16 cellular contexts compared by ENCODE assay signal in the genomic region with DNA sequence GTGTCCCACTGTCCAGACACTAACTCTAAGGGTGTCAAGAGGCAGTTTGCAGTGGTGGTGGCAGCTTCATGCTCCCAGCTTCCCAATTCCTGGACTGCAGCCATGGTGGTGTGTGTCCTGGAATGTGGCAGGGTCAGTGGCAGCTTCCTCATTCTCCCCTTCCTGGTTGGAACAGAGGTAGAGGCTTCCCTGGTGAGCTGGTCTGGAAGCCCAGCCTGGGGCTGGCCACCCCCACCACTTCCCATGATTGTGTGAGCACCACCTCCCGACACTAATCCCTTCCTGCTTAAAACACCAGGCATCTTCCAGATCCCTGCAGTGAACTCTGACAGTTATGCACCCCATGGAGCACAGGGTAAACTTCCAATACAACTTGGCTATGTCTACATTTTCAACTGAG.
DNase-seq lines count a peak whose midpoint lies in the region; ATAC-seq and TF ChIP-seq lines count a peak whose summit lies in the region.
"Had no signal": no experiment of that assay in that cellular context is flagged by ENCODE, and none has a peak within 500 bp of the region (broad histone marks: within the 10 kb centered on the region; RNA-seq: fewer than 3 reads in every experiment).

No MANE protein-coding gene starts in this region.

- H3K36me3 Mint-ChIP-seq in nephron progenitor cell (ENCODE audit: low read depth): no peaks in the 10 kb centered on the region
- H3K36me3 Mint-ChIP-seq: mesothelial cell of epicardium had no signal

- no peak overlapping the region for H3K4me3 Mint-ChIP-seq in nephron progenitor cell
- H3K4me3 Mint-ChIP-seq: activated CD4-positive, alpha-beta memory T cell treated with anti-CD3 and anti-CD28 coated beads, Interleukin-2, amount 10 ng/mL, durations not matched to agents 7 days and 5 days; activated T-cell treated with anti-CD3 and anti-CD28 coated beads, Interleukin-2, amount 50 U/mL, for 72 hours; HFFc6; mesothelial cell of epicardium had no signal

- peaks cover 42% of the 10 kb centered on the region for H3K4me1 Mint-ChIP-seq in nephron progenitor cell
- H3K4me1 Mint-ChIP-seq: activated CD4-positive, alpha-beta memory T cell treated with anti-CD3 and anti-CD28 coated beads, Interleukin-2, amount 10 ng/mL, durations not matched to agents 7 days and 5 days had no signal

- TF ChIP-seq CTCF in nephron progenitor cell (IDR thresholded peaks at IDR 0.05): no peak

- H3K27ac Mint-ChIP-seq in nephron progenitor cell: peak overlapping the region; percentile 49
- H3K27ac Mint-ChIP-seq: activated CD4-positive, alpha-beta memory T cell treated with anti-CD3 and anti-CD28 coated beads, Interleukin-2, amount 10 ng/mL, durations not matched to agents 7 days and 5 days; activated T-cell treated with anti-CD3 and anti-CD28 coated beads, Interleukin-2, amount 50 U/mL, for 72 hours; HFFc6; mesothelial cell of epicardium had no signal

- DNase-seq in D341Med (ENCODE audit: low spot score) (peak; percentile 26), NCI-H82 (lab: John Stamatoyannopoulos, UW) (peak; percentile 87), glomerular endothelial cell (ENCODE audit: extremely low read depth, low read depth, low spot score) (peak; percentile 27), nephron progenitor cell (no peak), NCI-H526 treated with DMSO at 0.1 percent for 48 hours (lab: John Stamatoyannopoulos, UW) (no peak), DMS153 (lab: John Stamatoyannopoulos, UW) (no peak), NCI-H146 treated with DMSO at 0.1 percent for 48 hours (lab: John Stamatoyannopoulos, UW; ENCODE audit: unreplicated experiment) (no peak)
- DNase-seq: activated CD4-positive, alpha-beta memory T cell treated with anti-CD3 and anti-CD28 coated beads, Interleukin-2, amount 10 ng/mL, durations not matched to agents 7 days and 5 days; activated T-cell treated with anti-CD3 and anti-CD28 coated beads, Interleukin-2, amount 50 U/mL, for 72 hours; foreskin fibroblast; HFFc6; MV-4-11; NCI-H774; stimulated activated CD4-positive, alpha-beta T cell treated with anti-CD3 and anti-CD28 coated beads, Interleukin-2, amount 100 ng/mL, for 48 hours had no signal

- no peak for ATAC-seq in GM19463 (IDR thresholded peaks at IDR 0.05; ENCODE audit: unreplicated experiment)
- ATAC-seq: activated T-cell treated with anti-CD3 and anti-CD28 coated beads, Interleukin-2, amount 50 U/mL, for 72 hours had no signal

- no peaks in the 10 kb centered on the region for H3K27me3 Mint-ChIP-seq in nephron progenitor cell (ENCODE audit: low read depth, poor library complexity)

- H3K9me3 Mint-ChIP-seq in nephron progenitor cell: no peaks in the 10 kb centered on the region
- H3K9me3 Mint-ChIP-seq: activated CD4-positive, alpha-beta memory T cell treated with anti-CD3 and anti-CD28 coated beads, Interleukin-2, amount 10 ng/mL, durations not matched to agents 7 days and 5 days; activated T-cell treated with anti-CD3 and anti-CD28 coated beads, Interleukin-2, amount 50 U/mL, for 72 hours; HFFc6; mesothelial cell of epicardium had no signal

Comparison
In these comparisons a context has a peak if more than half of its experiments do, and no peak if none do; other contexts are left out.
1. DNase-seq: peak in D341Med (single experiment), NCI-H82 (single experiment) and glomerular endothelial cell (single experiment); none in nephron progenitor cell (single experiment), NCI-H526 treated with DMSO at 0.1 percent for 48 hours (single experiment), DMS153 (single experiment) and NCI-H146 treated with DMSO at 0.1 percent for 48 hours (single experiment).